ENCODE assay signal across 14 cellular contexts in genomic region chr10:79328737-79329504, GRCh38. TPM values are rescaled to one million over a fixed set of nuclear protein-coding genes. Genes with fewer than 3 reads are reported as not detected.
DNase-seq lines count a peak whose midpoint lies in the region; TF ChIP-seq lines count a peak whose summit lies in the region.
"Had no signal": no experiment of that assay in that cellular context is flagged by ENCODE, and none has a peak within 500 bp of the region (broad histone marks: within the 10 kb centered on the region; RNA-seq: fewer than 3 reads in every experiment).

No MANE protein-coding gene starts in this region.

- no peaks in the 10 kb centered on the region for H3K9me3 ChIP-seq in esophagus squamous epithelium
- no peaks in the 10 kb centered on the region for H3K9me3 ChIP-seq in smooth muscle cell (replicated peaks; ENCODE audit: low read depth)
- H3K9me3 ChIP-seq: Caco-2, pancreas, testis had no signal

- H3K4me2 ChIP-seq in smooth muscle cell: no peak overlapping the region

- no peaks in the 10 kb centered on the region for H3K27me3 Mint-ChIP-seq in activated naive CD4-positive, alpha-beta T cell treated with anti-CD3 and anti-CD28 coated beads for 36 hours (ENCODE audit: low read depth)
- no peaks in the 10 kb centered on the region for H3K27me3 Mint-ChIP-seq in activated naive CD4-positive, alpha-beta T cell treated with anti-CD3 and anti-CD28 coated beads, Interleukin-2, amount 10 ng/mL, durations not matched to agents 7 days and 5 days
- H3K27me3 Mint-ChIP-seq: activated naive CD8-positive, alpha-beta T cell treated with anti-CD3 and anti-CD28 coated beads, Interleukin-2, amount 10 ng/mL, durations not matched to agents 7 days and 5 days had no signal

- CTCF ChIA-PET in activated naive CD4-positive, alpha-beta T cell treated with anti-CD3 and anti-CD28 coated beads for 36 hours (lab: Charles Lee): interaction anchor here (0.5 to 0.9 kb wide), 2 partner anchors 16 to 1282 kb away, joined by 3 read pairs; no protein-coding TSS in a partner anchor
- CTCF ChIA-PET in activated naive CD4-positive, alpha-beta T cell treated with anti-CD3 and anti-CD28 coated beads, Interleukin-2, amount 10 ng/mL, durations not matched to agents 7 days and 5 days (lab: Charles Lee): interaction anchor here (1.5 kb wide), 1 partner anchor 18 kb away, joined by 4 read pairs; the partner anchor contains the start of gene PPIF

- no peaks in the 10 kb centered on the region for H3F3A ChIP-seq in smooth muscle cell (ENCODE audit: low read depth)

- peak overlapping the region; percentile 66 for H3K9ac ChIP-seq in smooth muscle cell (ENCODE audit: low read depth)

- H4K20me1 ChIP-seq in smooth muscle cell (ENCODE audit: low read depth): no peaks in the 10 kb centered on the region

- H3K27ac ChIP-seq in esophagus squamous epithelium (peak overlapping the region in 3 of 4 donors; percentile 5 to 51 (median 38)), smooth muscle cell (ENCODE audit: low read depth) (no peak overlapping the region)
- H3K27ac ChIP-seq: coronary artery, pancreas, testis had no signal

- no peak for TF ChIP-seq POLR2A in esophagus squamous epithelium (IDR thresholded peaks at IDR 0.05)

- H3K4me1 ChIP-seq in esophagus squamous epithelium (peaks cover 0 to 24% (median 7%) of the 10 kb centered on the region in 3 donors), smooth muscle cell (ENCODE audit: low read depth) (no peaks in the 10 kb centered on the region)
- H3K4me1 ChIP-seq: Caco-2, pancreas, testis had no signal

- H3K9me3 Mint-ChIP-seq in activated naive CD4-positive, alpha-beta T cell treated with anti-CD3 and anti-CD28 coated beads for 36 hours: no peaks in the 10 kb centered on the region
- no peaks in the 10 kb centered on the region for H3K9me3 Mint-ChIP-seq in activated naive CD4-positive, alpha-beta T cell treated with anti-CD3 and anti-CD28 coated beads, Interleukin-2, amount 10 ng/mL, durations not matched to agents 7 days and 5 days
- H3K9me3 Mint-ChIP-seq: activated naive CD8-positive, alpha-beta T cell treated with anti-CD3 and anti-CD28 coated beads, Interleukin-2, amount 10 ng/mL, durations not matched to agents 7 days and 5 days had no signal

- H2AFZ ChIP-seq in smooth muscle cell (ENCODE audit: low read depth): no peak overlapping the region

- H3K27me3 ChIP-seq in esophagus squamous epithelium: no peaks in the 10 kb centered on the region
- no peaks in the 10 kb centered on the region for H3K27me3 ChIP-seq in smooth muscle cell (ENCODE audit: low read depth)
- H3K27me3 ChIP-seq: pancreas, testis had no signal

- H3K27ac Mint-ChIP-seq in activated naive CD4-positive, alpha-beta T cell treated with anti-CD3 and anti-CD28 coated beads for 36 hours: no peak overlapping the region
- no peak overlapping the region for H3K27ac Mint-ChIP-seq in activated naive CD4-positive, alpha-beta T cell treated with anti-CD3 and anti-CD28 coated beads, Interleukin-2, amount 10 ng/mL, durations not matched to agents 7 days and 5 days

- peaks cover 37% of the 10 kb centered on the region for H3K4me1 Mint-ChIP-seq in activated naive CD4-positive, alpha-beta T cell treated with anti-CD3 and anti-CD28 coated beads for 36 hours (ENCODE audit: low read depth)
- H3K4me1 Mint-ChIP-seq in activated naive CD4-positive, alpha-beta T cell treated with anti-CD3 and anti-CD28 coated beads, Interleukin-2, amount 10 ng/mL, durations not matched to agents 7 days and 5 days: peaks cover 26% of the 10 kb centered on the region

- H3K79me2 ChIP-seq in smooth muscle cell (ENCODE audit: low read depth): no peaks in the 10 kb centered on the region

- H3K36me3 Mint-ChIP-seq in activated naive CD4-positive, alpha-beta T cell treated with anti-CD3 and anti-CD28 coated beads for 36 hours (ENCODE audit: low read depth): no peaks in the 10 kb centered on the region
- H3K36me3 Mint-ChIP-seq in activated naive CD4-positive, alpha-beta T cell treated with anti-CD3 and anti-CD28 coated beads, Interleukin-2, amount 10 ng/mL, durations not matched to agents 7 days and 5 days: peaks cover 2% of the 10 kb centered on the region
- H3K36me3 Mint-ChIP-seq: activated naive CD8-positive, alpha-beta T cell treated with anti-CD3 and anti-CD28 coated beads, Interleukin-2, amount 10 ng/mL, durations not matched to agents 7 days and 5 days had no signal

- no peak overlapping the region for H3K4me3 ChIP-seq in esophagus squamous epithelium
- H3K4me3 ChIP-seq in smooth muscle cell: no peak overlapping the region
- H3K4me3 ChIP-seq: coronary artery, pancreas, testis had no signal

- H3K36me3 ChIP-seq in esophagus squamous epithelium: no peaks in the 10 kb centered on the region
- no peaks in the 10 kb centered on the region for H3K36me3 ChIP-seq in smooth muscle cell (ENCODE audit: low read depth)
- H3K36me3 ChIP-seq: pancreas had no signal

- intact Hi-C loops in activated naive CD4-positive, alpha-beta T cell treated with anti-CD3 and anti-CD28 coated beads for 36 hours (cut with micrococcal nuclease): loop anchor here (10.0 kb wide), 1 partner anchor 754 kb away; no protein-coding TSS in a partner anchor
- intact Hi-C loops in esophagus squamous epithelium (cut with DNase I): no loop called here
- intact Hi-C loops in head of caudate nucleus (cut with DNase I): no loop called here

- no peak for TF ChIP-seq CTCF in esophagus squamous epithelium (IDR thresholded peaks at IDR 0.05)
- TF ChIP-seq CTCF in smooth muscle cell (IDR thresholded peaks at IDR 0.05; ENCODE audit: borderline replicate concordance, insufficient read depth, poor library complexity, severe bottlenecking): no peak

- DNase-seq in activated naive CD4-positive, alpha-beta T cell treated with anti-CD3 and anti-CD28 coated beads for 36 hours: peak; percentile 37
- no peak for DNase-seq in activated naive CD4-positive, alpha-beta T cell treated with anti-CD3 and anti-CD28 coated beads, Interleukin-2, amount 10 ng/mL, durations not matched to agents 7 days and 5 days
- peak; percentile 43 for DNase-seq in RKO (ENCODE audit: low spot score)
- no peak for DNase-seq in esophagus squamous epithelium (lab: John Stamatoyannopoulos, UW)
- DNase-seq in smooth muscle cell (lab: John Stamatoyannopoulos, UW; ENCODE audit: unreplicated experiment): no peak
- DNase-seq in head of caudate nucleus: no peak
- no peak for DNase-seq in anterior cingulate cortex (lab: John Stamatoyannopoulos, UW)
- no peak for DNase-seq in activated effector memory CD4-positive, alpha-beta T cell treated with Interleukin-2 at 50 U/mL for 16 hours
- DNase-seq: activated naive CD8-positive, alpha-beta T cell treated with anti-CD3 and anti-CD28 coated beads, Interleukin-2, amount 10 ng/mL, durations not matched to agents 7 days and 5 days; Caco-2; NCI-H2081 treated with DMSO at 0.1 percent for 48 hours; testis had no signal

- no peak overlapping the region for H3K4me3 Mint-ChIP-seq in activated naive CD4-positive, alpha-beta T cell treated with anti-CD3 and anti-CD28 coated beads for 36 hours
- H3K4me3 Mint-ChIP-seq in activated naive CD4-positive, alpha-beta T cell treated with anti-CD3 and anti-CD28 coated beads, Interleukin-2, amount 10 ng/mL, durations not matched to agents 7 days and 5 days: no peak overlapping the region
- H3K4me3 Mint-ChIP-seq: activated naive CD8-positive, alpha-beta T cell treated with anti-CD3 and anti-CD28 coated beads, Interleukin-2, amount 10 ng/mL, durations not matched to agents 7 days and 5 days had no signal

- WGBS in esophagus squamous epithelium, 2 donors: 42 to 55% methylated on average over 4 to 7 of the region's 14 CpGs
- 90% methylated on average over 14 of the region's 14 CpGs for WGBS in smooth muscle cell (ENCODE audit: low lambda C conversion rate)

RNA-seq across cellular contexts. Expression of gene PPIF, which starts 18.3 kb away (rescaled TPM):
- 10 to 100 TPM; 94.1 to 95.6 TPM for total RNA-seq in activated naive CD4-positive, alpha-beta T cell treated with anti-CD3 and anti-CD28 coated beads for 36 hours
- 100 to 1,000 TPM in 1 of 4 donors, 10 to 100 TPM in 3; 40.2 to 141 (median 56.6) TPM for total RNA-seq in esophagus squamous epithelium
- 24.3 and 28.5 TPM in 2 replicates for total RNA-seq in smooth muscle cell
- polyA plus RNA-seq in smooth muscle cell: 29.7 and 35.2 TPM in 2 replicates

Comparison
In these comparisons a context has a peak if more than half of its experiments do, and no peak if none do; other contexts are left out.
1. DNase-seq: peak in activated naive CD4-positive, alpha-beta T cell treated with anti-CD3 and anti-CD28 coated beads for 36 hours (single experiment) and RKO (single experiment); none in activated naive CD4-positive, alpha-beta T cell treated with anti-CD3 and anti-CD28 coated beads, Interleukin-2, amount 10 ng/mL, durations not matched to agents 7 days and 5 days (single experiment), esophagus squamous epithelium (single experiment), smooth muscle cell (single experiment), head of caudate nucleus (0 of 42), anterior cingulate cortex (0 of 58) and activated effector memory CD4-positive, alpha-beta T cell treated with Interleukin-2 at 50 U/mL for 16 hours (single experiment).